Comparison of ENCODE assay signal across 11 cellular contexts in genomic region chr17:40093005-40093579, GRCh38. TPM values are rescaled to one million over a fixed set of nuclear protein-coding genes. Genes with fewer than 3 reads are reported as not detected.
DNase-seq lines count a peak whose midpoint lies in the region; ATAC-seq, FAIRE-seq and TF ChIP-seq lines count a peak whose summit lies in the region.
"Had no signal": no experiment of that assay in that cellular context is flagged by ENCODE, and none has a peak within 500 bp of the region (broad histone marks: within the 10 kb centered on the region; RNA-seq: fewer than 3 reads in every experiment).

No MANE protein-coding gene starts in this region.

- no peak for ATAC-seq in HepG2
- no peak for ATAC-seq in right lobe of liver
- ATAC-seq in psoas muscle, result no peak
- no peak for ATAC-seq in HG03045 (IDR thresholded peaks at IDR 0.05; ENCODE audit: unreplicated experiment)
- ATAC-seq: left colon had no signal

- H3K79me2 ChIP-seq in HepG2 (ENCODE audit: insufficient read depth, low read length) (peaks cover 3% of the 10 kb centered on the region), fibroblast of lung (ENCODE audit: control insufficient read depth, insufficient read depth, low read length) (peaks cover 16% of the 10 kb centered on the region)

- POLR2A ChIA-PET in HepG2 (lab: Yijun Ruan, JAX), result interaction anchor here (0.7 to 2.9 kb wide), 7 partner anchors 8 to 126 kb away, joined by 3 to 18 read pairs (median 4); partner anchors contain the start of genes MED24 and WIPF2

- BruUV-seq in HepG2 (replicated peaks; lab: Mats Ljungman, UMichigan), result no TSS peak

- H3K4me1 ChIP-seq in HepG2 (ENCODE audit: insufficient read depth, low read length) (peaks cover 11% of the 10 kb centered on the region), right lobe of liver (peaks cover 0 to 39% (median 20%) of the 10 kb centered on the region in 4 donors), fibroblast of lung (ENCODE audit: control insufficient read depth, extremely low read depth, insufficient read depth, low read length) (peaks cover 17% of the 10 kb centered on the region), psoas muscle (peaks cover 71% of the 10 kb centered on the region)

- no peak for FAIRE-seq in HepG2 (lab: Jason Lieb, UNC)

- CTCF ChIA-PET in HepG2 (lab: Yijun Ruan, JAX; ENCODE audit: low intra/inter-chr PET ratio, low total read pairs), result no interaction called here

- intact Hi-C loops in HepG2 (cut with micrococcal nuclease; ENCODE audit: unreplicated experiment) (no loop called here), right lobe of liver (cut with DNase I) (no loop called here), psoas muscle (cut with DNase I) (no loop called here)

- DNase-seq in HepG2 (ENCODE audit: low spot score), result no peak
- DNase-seq in right lobe of liver, result no peak
- DNase-seq in fibroblast of lung (ENCODE audit: low read depth in 2 of 2), result no peak
- DNase-seq in psoas muscle, result no peak
- no peak for DNase-seq in occipital lobe (lab: John Stamatoyannopoulos, UW)
- DNase-seq in NOMO-1 treated with DMSO at 0.1 percent for 48 hours (lab: John Stamatoyannopoulos, UW; ENCODE audit: unreplicated experiment), result no peak
- DNase-seq in SK-N-DZ (ENCODE audit: low spot score), result no peak
- DNase-seq: MV-4-11 had no signal

- peaks cover 27 to 56% of the 10 kb centered on the region in 2 experiments for H3K36me3 ChIP-seq in HepG2 (replicated peaks in 1 of 2; ENCODE audit: control insufficient read depth in 1 of 2, insufficient read depth in 2 of 2, low read length in 2 of 2)
- H3K36me3 ChIP-seq in right lobe of liver, result peaks cover 0 to 51% (median 30%) of the 10 kb centered on the region in 4 donors
- H3K36me3 ChIP-seq in fibroblast of lung (ENCODE audit: control insufficient read depth, insufficient read depth, low read length), result peaks cover 37% of the 10 kb centered on the region
- H3K36me3 ChIP-seq in psoas muscle (ENCODE audit: insufficient read depth in 1 of 2, low read depth in 1 of 2), result peaks cover 4 to 79% of the 10 kb centered on the region in 2 donors

- H3K27me3 ChIP-seq in HepG2 (ENCODE audit: control insufficient read depth in 1 of 2, insufficient read depth in 2 of 2, low read length in 2 of 2), result no peaks in the 10 kb centered on the region
- H3K27me3 ChIP-seq in right lobe of liver, result no peaks in the 10 kb centered on the region
- no peaks in the 10 kb centered on the region for H3K27me3 ChIP-seq in fibroblast of lung (ENCODE audit: control insufficient read depth, insufficient read depth, low read length)
- H3K27me3 ChIP-seq in psoas muscle (ENCODE audit: insufficient read depth in 3 of 3, low read length in 2 of 3), result no peaks in the 10 kb centered on the region
- H3K27me3 ChIP-seq: foreskin keratinocyte had no signal

- H3K4me3 ChIP-seq in HepG2 (replicated peaks in 1 of 3; ENCODE audit: insufficient read depth in 1 of 3, low read depth in 2 of 3, low read length in 3 of 3) (no peak overlapping the region), right lobe of liver (no peak overlapping the region), fibroblast of lung (replicated peaks in 1 of 4; ENCODE audit: control extremely low read depth in 1 of 4, insufficient read depth in 1 of 4, low read depth in 3 of 4, low read length in 4 of 4) (no peak overlapping the region), psoas muscle (peak overlapping the region; percentile 47)

- no peaks in the 10 kb centered on the region for H4K20me1 ChIP-seq in HepG2 (ENCODE audit: insufficient read depth, low read length)
- no peaks in the 10 kb centered on the region for H4K20me1 ChIP-seq in fibroblast of lung (ENCODE audit: control insufficient read depth, extremely low read depth, insufficient read depth, low read length)

- TF ChIP-seq CTCF in HepG2 (CRISPR knock-in tag; IDR thresholded peaks at IDR 0.05) (no peak), right lobe of liver (IDR thresholded peaks at IDR 0.05) (no peak), fibroblast of lung (conservative IDR thresholded peaks at IDR 0.05 in 1 of 2, IDR thresholded peaks at IDR 0.05 in 1 of 2; ENCODE audit: low read depth in 1 of 2, low read length in 2 of 2) (no peak), psoas muscle (IDR thresholded peaks at IDR 0.05) (no peak)

- no peak overlapping the region for H2AFZ ChIP-seq in HepG2 (ENCODE audit: low read length)
- H2AFZ ChIP-seq in fibroblast of lung (ENCODE audit: low read length), result no peak overlapping the region

- no peak for TF ChIP-seq RAD21 in HepG2 (CRISPR knock-in tag; IDR thresholded peaks at IDR 0.05)

- 97% methylated on average over 29 of the region's 29 CpGs for WGBS in HepG2 (ENCODE audit: low lambda C conversion rate)
- WGBS in right lobe of liver (ENCODE audit: insufficient coverage, low coverage, low lambda C conversion rate, missing lambda C conversion rate), result 56% methylated on average over 8 of the region's 29 CpGs
- WGBS in psoas muscle, 3 donors, result 25 to 49% (median 29%) methylated on average over 23 to 29 of the region's 29 CpGs

- H3K9ac ChIP-seq in HepG2 (ENCODE audit: insufficient read depth, low read depth, low read length), result no peak overlapping the region
- H3K9ac ChIP-seq in fibroblast of lung (ENCODE audit: insufficient read depth, low read length), result no peak overlapping the region

- no peak for TF ChIP-seq EP300 in HepG2 (IDR thresholded peaks at IDR 0.05; ENCODE audit: low read depth in 2 of 2, low read length in 2 of 2)
- no peak for TF ChIP-seq EP300 in HepG2 (CRISPR knock-in tag; IDR thresholded peaks at IDR 0.05; ENCODE audit: borderline replicate concordance)

- in situ Hi-C loops in HepG2 (cut with HindIII; ENCODE audit: extremely low pct_ligation_motif_present, low pct_unique_long_range_greater_than_20kb), result no loop called here

- H3K4me2 ChIP-seq in HepG2 (ENCODE audit: low read depth, low read length) (no peak overlapping the region), fibroblast of lung (ENCODE audit: extremely low read depth, insufficient read depth, low read length) (no peak overlapping the region)

- H3K9me3 ChIP-seq in HepG2 (ENCODE audit: low read length) (no peaks in the 10 kb centered on the region), right lobe of liver (no peaks in the 10 kb centered on the region), fibroblast of lung (ENCODE audit: control insufficient read depth, insufficient read depth, low read depth, low read length) (no peaks in the 10 kb centered on the region), psoas muscle (no peaks in the 10 kb centered on the region)

- no peak for TF ChIP-seq POLR2A in HepG2 (IDR thresholded peaks at IDR 0.05; ENCODE audit: insufficient read depth in 1 of 2, low read depth in 2 of 2, low read length in 2 of 2)
- no peak for TF ChIP-seq POLR2A in right lobe of liver (IDR thresholded peaks at IDR 0.05)

- H3K27ac ChIP-seq in HepG2 (ENCODE audit: extremely low read length, insufficient read depth, low read length), result no peak overlapping the region
- H3K27ac ChIP-seq in right lobe of liver, result no peak overlapping the region
- peak overlapping the region; percentile 37 for H3K27ac ChIP-seq in fibroblast of lung (ENCODE audit: insufficient read depth, low read length)
- H3K27ac ChIP-seq in psoas muscle, result peak overlapping the region; percentile 99
- H3K27ac ChIP-seq: foreskin keratinocyte had no signal

RNA-seq across cellular contexts. Expression of gene NR1D1, which starts 7.3 kb away (rescaled TPM):
- total RNA-seq in HepG2 (2016; rRNA removed; fragmentation: Illumina TruSeq; extraction: Trizol) (1.4 and 2.1 TPM in 2 replicates), right lobe of liver (10 to 100 TPM in 4 of 6 experiments, 1 to 10 TPM in 2; 6.9 to 29.8 (median 16.0) TPM), fibroblast of lung (1.8 and 5.3 TPM in 2 replicates), psoas muscle (10 to 100 TPM; 29.4 to 88.7 (median 51.0) TPM), occipital lobe (0.78 TPM)
- total RNA-seq in HepG2 (2016; cell fraction: cytosol; rRNA removed; fragmentation: Illumina TruSeq; extraction: Trizol; ENCODE audit: low read depth), result 0.88 and 1.1 TPM in 2 replicates
- total RNA-seq in HepG2 (2016; cell fraction: insoluble cytoplasmic fraction; rRNA removed; fragmentation: Illumina TruSeq; extraction: Trizol), result 1.2 and 1.8 TPM in 2 replicates
- total RNA-seq in HepG2 (2016; cell fraction: membrane; rRNA removed; fragmentation: Illumina TruSeq; extraction: Trizol), result 2.2 and 2.4 TPM in 2 replicates
- total RNA-seq in HepG2 (2016; cell fraction: nucleus; rRNA removed; fragmentation: Illumina TruSeq; extraction: Trizol), result 3.4 and 4.3 TPM in 2 replicates
- polyA plus RNA-seq in HepG2 (2011; rRNA removed) (2.7 and 3.6 TPM in 2 replicates), fibroblast of lung (3.3 and 4.0 TPM in 2 replicates), psoas muscle (10 to 100 TPM; 21.4 to 41.6 (median 24.4) TPM)
- polyA plus RNA-seq in HepG2 (2011; cell fraction: cytosol; rRNA removed), result 1.5 and 1.6 TPM in 2 replicates
- polyA plus RNA-seq in HepG2 (2011; cell fraction: nucleus; rRNA removed), result 20.3 and 22.7 TPM in 2 replicates
- polyA plus RNA-seq in HepG2 (2012), result 11.1 and 19.6 TPM in 2 replicates
- polyA plus RNA-seq in HepG2 (2016; cell fraction: cytosol; fragmentation: Illumina TruSeq; extraction: Trizol; ENCODE audit: low read depth), result 0.95 and 1.1 TPM in 2 replicates
- polyA plus RNA-seq in HepG2 (2016; cell fraction: insoluble cytoplasmic fraction; fragmentation: Illumina TruSeq; extraction: Trizol; ENCODE audit: low read depth), result 3.8 and 5.8 TPM in 2 replicates
- 2.5 and 3.4 TPM in 2 replicates for polyA plus RNA-seq in HepG2 (2016; cell fraction: membrane; fragmentation: Illumina TruSeq; extraction: Trizol; ENCODE audit: low read depth)
- 9.5 and 10.0 TPM in 2 replicates for polyA plus RNA-seq in HepG2 (2016; cell fraction: nucleus; fragmentation: Illumina TruSeq; extraction: Trizol; ENCODE audit: insufficient read depth, low read depth)
- 3.3 and 6.7 TPM in 2 replicates for polyA minus RNA-seq in HepG2 (2011; rRNA and poly(A)+ RNA removed; ENCODE audit: low replicate concordance)
- polyA minus RNA-seq in HepG2 (2011; cell fraction: cytosol; rRNA and poly(A)+ RNA removed), result 4.5 and 6.5 TPM in 2 replicates
- polyA minus RNA-seq in HepG2 (2011; cell fraction: nucleus; rRNA and poly(A)+ RNA removed), result 7.6 and 8.1 TPM in 2 replicates
- 9.4 and 10.7 TPM in 2 replicates for polyA plus RNA-seq in fibroblast of lung (2012)
- 21.2 and 35.6 TPM in 2 replicates for polyA minus RNA-seq in fibroblast of lung (ENCODE audit: low replicate concordance)
- polyA plus RNA-seq in SK-N-DZ (2014; cell fraction: cytosol; rRNA removed), result 2.2 and 2.4 TPM in 2 replicates
- 1.3 and 1.4 TPM in 2 replicates for polyA plus RNA-seq in SK-N-DZ (2014; cell fraction: nucleus; rRNA removed)

RNA-seq across cellular contexts. Expression of gene MSL1, which starts 28.7 kb away (rescaled TPM):
- total RNA-seq in HepG2 (2016; rRNA removed; fragmentation: Illumina TruSeq; extraction: Trizol) (76.1 and 88.5 TPM in 2 replicates), right lobe of liver (10 to 100 TPM; 31.1 to 43.8 (median 36.0) TPM), fibroblast of lung (43.9 and 52.4 TPM in 2 replicates), psoas muscle (10 to 100 TPM; 63.3 to 75.6 (median 69.0) TPM), occipital lobe (89.2 TPM)
- 23.3 and 23.6 TPM in 2 replicates for total RNA-seq in HepG2 (2016; cell fraction: cytosol; rRNA removed; fragmentation: Illumina TruSeq; extraction: Trizol; ENCODE audit: low read depth)
- total RNA-seq in HepG2 (2016; cell fraction: insoluble cytoplasmic fraction; rRNA removed; fragmentation: Illumina TruSeq; extraction: Trizol), result 62.6 and 89.2 TPM in 2 replicates
- total RNA-seq in HepG2 (2016; cell fraction: membrane; rRNA removed; fragmentation: Illumina TruSeq; extraction: Trizol), result 50.5 and 57.1 TPM in 2 replicates
- total RNA-seq in HepG2 (2016; cell fraction: nucleus; rRNA removed; fragmentation: Illumina TruSeq; extraction: Trizol), result 82.0 and 93.0 TPM in 2 replicates
- polyA plus RNA-seq in HepG2 (2011; rRNA removed) (54.6 and 63.8 TPM in 2 replicates), fibroblast of lung (65.6 and 86.3 TPM in 2 replicates), psoas muscle (10 to 100 TPM; 48.6 to 84.7 (median 56.4) TPM)
- 19.7 and 28.8 TPM in 2 replicates for polyA plus RNA-seq in HepG2 (2011; cell fraction: cytosol; rRNA removed)
- polyA plus RNA-seq in HepG2 (2011; cell fraction: nucleus; rRNA removed), result 90.9 and 114 TPM in 2 replicates
- 89.3 and 98.8 TPM in 2 replicates for polyA plus RNA-seq in HepG2 (2012)
- 10.1 and 10.5 TPM in 2 replicates for polyA plus RNA-seq in HepG2 (2016; cell fraction: cytosol; fragmentation: Illumina TruSeq; extraction: Trizol; ENCODE audit: low read depth)
- polyA plus RNA-seq in HepG2 (2016; cell fraction: insoluble cytoplasmic fraction; fragmentation: Illumina TruSeq; extraction: Trizol; ENCODE audit: low read depth), result 77.5 and 94.3 TPM in 2 replicates
- polyA plus RNA-seq in HepG2 (2016; cell fraction: membrane; fragmentation: Illumina TruSeq; extraction: Trizol; ENCODE audit: low read depth), result 34.7 and 36.6 TPM in 2 replicates
- 173 TPM in 2 replicates for polyA plus RNA-seq in HepG2 (2016; cell fraction: nucleus; fragmentation: Illumina TruSeq; extraction: Trizol; ENCODE audit: insufficient read depth, low read depth)
- 21.1 and 21.8 TPM in 2 replicates for polyA minus RNA-seq in HepG2 (2011; rRNA and poly(A)+ RNA removed; ENCODE audit: low replicate concordance)
- polyA minus RNA-seq in HepG2 (2011; cell fraction: cytosol; rRNA and poly(A)+ RNA removed), result 50.3 and 50.4 TPM in 2 replicates
- polyA minus RNA-seq in HepG2 (2011; cell fraction: nucleus; rRNA and poly(A)+ RNA removed), result 107 and 131 TPM in 2 replicates
- 44.7 and 60.6 TPM in 2 replicates for polyA plus RNA-seq in fibroblast of lung (2012)
- 8.0 and 11.3 TPM in 2 replicates for polyA minus RNA-seq in fibroblast of lung (ENCODE audit: low replicate concordance)
- 56.4 and 63.1 TPM in 2 replicates for polyA plus RNA-seq in SK-N-DZ (2014; cell fraction: cytosol; rRNA removed)
- 122 and 188 TPM in 2 replicates for polyA plus RNA-seq in SK-N-DZ (2014; cell fraction: nucleus; rRNA removed)

RNA-seq across cellular contexts. Expression of gene THRA, which starts 30.3 kb away (rescaled TPM):
- total RNA-seq in HepG2 (2016; rRNA removed; fragmentation: Illumina TruSeq; extraction: Trizol) (9.9 and 10.4 TPM in 2 replicates), right lobe of liver (1 to 10 TPM; 3.7 to 9.4 (median 7.7) TPM), fibroblast of lung (49.8 and 52.8 TPM in 2 replicates), psoas muscle (10 to 100 TPM; 39.5 to 55.1 (median 42.9) TPM), occipital lobe (91.1 TPM)
- total RNA-seq in HepG2 (2016; cell fraction: cytosol; rRNA removed; fragmentation: Illumina TruSeq; extraction: Trizol; ENCODE audit: low read depth), result 4.9 and 5.0 TPM in 2 replicates
- 8.1 and 10.9 TPM in 2 replicates for total RNA-seq in HepG2 (2016; cell fraction: insoluble cytoplasmic fraction; rRNA removed; fragmentation: Illumina TruSeq; extraction: Trizol)
- 12.8 TPM in 2 replicates for total RNA-seq in HepG2 (2016; cell fraction: membrane; rRNA removed; fragmentation: Illumina TruSeq; extraction: Trizol)
- 5.9 and 6.8 TPM in 2 replicates for total RNA-seq in HepG2 (2016; cell fraction: nucleus; rRNA removed; fragmentation: Illumina TruSeq; extraction: Trizol)
- polyA plus RNA-seq in HepG2 (2011; rRNA removed) (8.0 and 8.6 TPM in 2 replicates), fibroblast of lung (27.2 and 30.8 TPM in 2 replicates), psoas muscle (10 to 100 TPM in 2 of 3 donors, 1 to 10 TPM in 1; 9.5 to 60.0 (median 29.0) TPM)
- 7.7 and 8.0 TPM in 2 replicates for polyA plus RNA-seq in HepG2 (2011; cell fraction: cytosol; rRNA removed)
- polyA plus RNA-seq in HepG2 (2011; cell fraction: nucleus; rRNA removed), result 12.1 and 13.6 TPM in 2 replicates
- 11.6 and 15.5 TPM in 2 replicates for polyA plus RNA-seq in HepG2 (2012)
- 4.3 TPM in 2 replicates for polyA plus RNA-seq in HepG2 (2016; cell fraction: cytosol; fragmentation: Illumina TruSeq; extraction: Trizol; ENCODE audit: low read depth)
- polyA plus RNA-seq in HepG2 (2016; cell fraction: insoluble cytoplasmic fraction; fragmentation: Illumina TruSeq; extraction: Trizol; ENCODE audit: low read depth), result 8.0 and 12.4 TPM in 2 replicates
- polyA plus RNA-seq in HepG2 (2016; cell fraction: membrane; fragmentation: Illumina TruSeq; extraction: Trizol; ENCODE audit: low read depth), result 9.9 and 10.7 TPM in 2 replicates
- polyA plus RNA-seq in HepG2 (2016; cell fraction: nucleus; fragmentation: Illumina TruSeq; extraction: Trizol; ENCODE audit: insufficient read depth, low read depth), result 11.5 and 12.3 TPM in 2 replicates
- 14.3 and 17.9 TPM in 2 replicates for polyA minus RNA-seq in HepG2 (2011; rRNA and poly(A)+ RNA removed; ENCODE audit: low replicate concordance)
- polyA minus RNA-seq in HepG2 (2011; cell fraction: cytosol; rRNA and poly(A)+ RNA removed), result 5.3 and 7.4 TPM in 2 replicates
- polyA minus RNA-seq in HepG2 (2011; cell fraction: nucleus; rRNA and poly(A)+ RNA removed), result 7.2 and 7.5 TPM in 2 replicates
- 34.3 and 34.9 TPM in 2 replicates for polyA plus RNA-seq in fibroblast of lung (2012)
- 43.5 and 67.0 TPM in 2 replicates for polyA minus RNA-seq in fibroblast of lung (ENCODE audit: low replicate concordance)
- polyA plus RNA-seq in SK-N-DZ (2014; cell fraction: cytosol; rRNA removed), result 20.7 and 29.0 TPM in 2 replicates
- polyA plus RNA-seq in SK-N-DZ (2014; cell fraction: nucleus; rRNA removed), result 11.1 and 12.1 TPM in 2 replicates

RNA-seq across cellular contexts. Expression of gene MED24, which starts 38.9 kb away (rescaled TPM):
- total RNA-seq in HepG2 (2016; rRNA removed; fragmentation: Illumina TruSeq; extraction: Trizol) (51.1 and 66.5 TPM in 2 replicates), right lobe of liver (10 to 100 TPM; 29.0 to 38.2 (median 35.9) TPM), fibroblast of lung (25.1 and 31.1 TPM in 2 replicates), psoas muscle (100 to 1,000 TPM in 2 of 4 donors, 10 to 100 TPM in 2; 56.3 to 120 (median 87.9) TPM), occipital lobe (72.5 TPM)
- 14.5 and 17.6 TPM in 2 replicates for total RNA-seq in HepG2 (2016; cell fraction: cytosol; rRNA removed; fragmentation: Illumina TruSeq; extraction: Trizol; ENCODE audit: low read depth)
- total RNA-seq in HepG2 (2016; cell fraction: insoluble cytoplasmic fraction; rRNA removed; fragmentation: Illumina TruSeq; extraction: Trizol), result 50.7 and 65.1 TPM in 2 replicates
- total RNA-seq in HepG2 (2016; cell fraction: membrane; rRNA removed; fragmentation: Illumina TruSeq; extraction: Trizol), result 26.0 and 27.2 TPM in 2 replicates
- total RNA-seq in HepG2 (2016; cell fraction: nucleus; rRNA removed; fragmentation: Illumina TruSeq; extraction: Trizol), result 65.1 and 70.6 TPM in 2 replicates
- polyA plus RNA-seq in HepG2 (2011; rRNA removed) (67.7 and 78.0 TPM in 2 replicates), fibroblast of lung (42.7 and 66.7 TPM in 2 replicates), psoas muscle (100 to 1,000 TPM in 1 of 3 donors, 10 to 100 TPM in 2; 51.1 to 115 (median 55.9) TPM)
- 28.7 and 32.2 TPM in 2 replicates for polyA plus RNA-seq in HepG2 (2011; cell fraction: cytosol; rRNA removed)
- polyA plus RNA-seq in HepG2 (2011; cell fraction: nucleus; rRNA removed), result 613 and 896 TPM in 2 replicates
- 70.6 and 74.6 TPM in 2 replicates for polyA plus RNA-seq in HepG2 (2012)
- polyA plus RNA-seq in HepG2 (2016; cell fraction: cytosol; fragmentation: Illumina TruSeq; extraction: Trizol; ENCODE audit: low read depth), result 9.7 and 12.0 TPM in 2 replicates
- 46.8 and 59.5 TPM in 2 replicates for polyA plus RNA-seq in HepG2 (2016; cell fraction: insoluble cytoplasmic fraction; fragmentation: Illumina TruSeq; extraction: Trizol; ENCODE audit: low read depth)
- polyA plus RNA-seq in HepG2 (2016; cell fraction: membrane; fragmentation: Illumina TruSeq; extraction: Trizol; ENCODE audit: low read depth), result 20.4 and 23.8 TPM in 2 replicates
- 182 and 188 TPM in 2 replicates for polyA plus RNA-seq in HepG2 (2016; cell fraction: nucleus; fragmentation: Illumina TruSeq; extraction: Trizol; ENCODE audit: insufficient read depth, low read depth)
- 133 and 240 TPM in 2 replicates for polyA minus RNA-seq in HepG2 (2011; rRNA and poly(A)+ RNA removed; ENCODE audit: low replicate concordance)
- 49.1 and 58.4 TPM in 2 replicates for polyA minus RNA-seq in HepG2 (2011; cell fraction: cytosol; rRNA and poly(A)+ RNA removed)
- 159 and 161 TPM in 2 replicates for polyA minus RNA-seq in HepG2 (2011; cell fraction: nucleus; rRNA and poly(A)+ RNA removed)
- 32.7 and 46.9 TPM in 2 replicates for polyA plus RNA-seq in fibroblast of lung (2012)
- 122 and 302 TPM in 2 replicates for polyA minus RNA-seq in fibroblast of lung (ENCODE audit: low replicate concordance)
- 71.8 and 93.7 TPM in 2 replicates for polyA plus RNA-seq in SK-N-DZ (2014; cell fraction: cytosol; rRNA removed)
- 133 and 217 TPM in 2 replicates for polyA plus RNA-seq in SK-N-DZ (2014; cell fraction: nucleus; rRNA removed)

RNA-seq across cellular contexts. Expression of gene CASC3, which starts 47.2 kb away (rescaled TPM):
- total RNA-seq in HepG2 (2016; rRNA removed; fragmentation: Illumina TruSeq; extraction: Trizol) (29.6 and 30.8 TPM in 2 replicates), right lobe of liver (10 to 100 TPM; 19.6 to 31.5 (median 25.9) TPM), fibroblast of lung (24.9 and 26.8 TPM in 2 replicates), psoas muscle (10 to 100 TPM; 43.9 to 76.7 (median 57.1) TPM), occipital lobe (43.8 TPM)
- 27.8 and 32.3 TPM in 2 replicates for total RNA-seq in HepG2 (2016; cell fraction: cytosol; rRNA removed; fragmentation: Illumina TruSeq; extraction: Trizol; ENCODE audit: low read depth)
- 26.4 and 32.2 TPM in 2 replicates for total RNA-seq in HepG2 (2016; cell fraction: insoluble cytoplasmic fraction; rRNA removed; fragmentation: Illumina TruSeq; extraction: Trizol)
- total RNA-seq in HepG2 (2016; cell fraction: membrane; rRNA removed; fragmentation: Illumina TruSeq; extraction: Trizol), result 28.8 and 30.1 TPM in 2 replicates
- 30.8 and 38.1 TPM in 2 replicates for total RNA-seq in HepG2 (2016; cell fraction: nucleus; rRNA removed; fragmentation: Illumina TruSeq; extraction: Trizol)
- polyA plus RNA-seq in HepG2 (2011; rRNA removed) (60.9 and 62.9 TPM in 2 replicates), fibroblast of lung (38.8 and 45.7 TPM in 2 replicates), psoas muscle (10 to 100 TPM; 34.5 to 53.6 (median 38.6) TPM)
- polyA plus RNA-seq in HepG2 (2011; cell fraction: cytosol; rRNA removed), result 25.1 and 35.9 TPM in 2 replicates
- polyA plus RNA-seq in HepG2 (2011; cell fraction: nucleus; rRNA removed), result 142 and 152 TPM in 2 replicates
- 70.7 and 76.1 TPM in 2 replicates for polyA plus RNA-seq in HepG2 (2012)
- 5.4 and 6.1 TPM in 2 replicates for polyA plus RNA-seq in HepG2 (2016; cell fraction: cytosol; fragmentation: Illumina TruSeq; extraction: Trizol; ENCODE audit: low read depth)
- polyA plus RNA-seq in HepG2 (2016; cell fraction: insoluble cytoplasmic fraction; fragmentation: Illumina TruSeq; extraction: Trizol; ENCODE audit: low read depth), result 32.0 and 41.3 TPM in 2 replicates
- polyA plus RNA-seq in HepG2 (2016; cell fraction: membrane; fragmentation: Illumina TruSeq; extraction: Trizol; ENCODE audit: low read depth), result 18.7 and 20.0 TPM in 2 replicates
- 74.6 and 84.0 TPM in 2 replicates for polyA plus RNA-seq in HepG2 (2016; cell fraction: nucleus; fragmentation: Illumina TruSeq; extraction: Trizol; ENCODE audit: insufficient read depth, low read depth)
- 60.8 and 70.8 TPM in 2 replicates for polyA minus RNA-seq in HepG2 (2011; rRNA and poly(A)+ RNA removed; ENCODE audit: low replicate concordance)
- 20.8 and 24.8 TPM in 2 replicates for polyA minus RNA-seq in HepG2 (2011; cell fraction: cytosol; rRNA and poly(A)+ RNA removed)
- 59.5 and 60.8 TPM in 2 replicates for polyA minus RNA-seq in HepG2 (2011; cell fraction: nucleus; rRNA and poly(A)+ RNA removed)
- polyA plus RNA-seq in fibroblast of lung (2012), result 37.0 and 38.7 TPM in 2 replicates
- 48.8 and 56.0 TPM in 2 replicates for polyA minus RNA-seq in fibroblast of lung (ENCODE audit: low replicate concordance)
- polyA plus RNA-seq in SK-N-DZ (2014; cell fraction: cytosol; rRNA removed), result 65.4 and 77.8 TPM in 2 replicates
- polyA plus RNA-seq in SK-N-DZ (2014; cell fraction: nucleus; rRNA removed), result 81.3 and 103 TPM in 2 replicates

Comparison
In these comparisons a context has a peak if more than half of its experiments do, and no peak if none do; other contexts are left out.
1. H3K27ac ChIP-seq: peak in fibroblast of lung (single experiment) and psoas muscle (single experiment); none in HepG2 (single experiment) and right lobe of liver (0 of 3).